In the genomic region with DNA sequence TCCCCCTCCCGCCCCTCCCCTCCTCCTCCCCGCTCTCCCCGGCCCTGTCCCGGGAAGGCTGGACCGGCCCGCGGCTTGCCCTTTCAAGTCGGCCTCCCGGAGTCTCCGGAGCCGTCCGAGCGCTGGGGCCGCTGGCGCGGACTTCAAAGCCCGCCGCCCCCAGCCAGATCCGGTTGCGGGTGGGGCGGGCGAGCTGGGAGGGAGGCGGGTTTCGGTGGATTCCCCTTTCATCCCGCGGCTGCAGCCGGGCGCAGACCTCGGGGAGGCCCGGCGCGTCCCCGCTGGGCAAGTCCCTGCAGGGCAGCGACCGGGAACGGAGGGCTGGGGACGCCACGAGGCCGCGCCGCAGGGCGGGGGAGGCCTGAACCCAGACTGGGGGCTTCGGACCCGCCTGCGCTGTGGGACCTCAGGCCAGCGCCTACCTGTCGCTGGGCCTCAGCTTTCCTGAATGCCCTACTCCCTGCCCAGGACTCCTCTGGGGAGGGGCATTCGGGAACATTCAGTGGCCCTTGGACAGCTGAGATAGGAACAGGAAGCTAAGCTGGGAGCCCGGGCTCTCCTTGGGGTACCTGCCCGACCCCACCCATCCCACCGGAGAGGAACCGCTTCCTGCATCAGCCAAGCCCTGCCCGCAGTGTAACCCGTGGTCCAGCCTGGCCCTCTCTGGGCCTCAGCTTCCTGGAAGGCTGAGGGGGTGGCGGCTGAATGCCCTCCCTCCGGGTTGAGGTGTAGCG, we compare ENCODE assay signal across 8 cellular contexts. TPM values are rescaled to one million over a fixed set of nuclear protein-coding genes. Genes with fewer than 3 reads are reported as not detected.
DNase-seq lines count a peak whose midpoint lies in the region; ATAC-seq and TF ChIP-seq lines count a peak whose summit lies in the region.

No MANE protein-coding gene starts in this region.

- peak; percentile 56 for DNase-seq in activated CD8-positive, alpha-beta T cell treated with anti-CD3 and anti-CD28 coated beads for 36 hours
- DNase-seq in foreskin fibroblast, result peak; percentile 63 to 84
- DNase-seq in omental fat pad (ENCODE audit: low spot score), result no peak
- no peak for DNase-seq in NCI-H2107 treated with DMSO at 0.1 percent for 48 hours (lab: John Stamatoyannopoulos, UW; ENCODE audit: unreplicated experiment)
- DNase-seq in HUDEP-2 (lab: John Stamatoyannopoulos, UW; ENCODE audit: unreplicated experiment in 76 of 76), result no peak
- no peak for DNase-seq in stimulated activated CD4-positive, alpha-beta T cell treated with anti-CD3 and anti-CD28 coated beads, Interleukin-12 subunit alpha, Interleukin-12 subunit beta, amount 100 ng/mL, for 4 hours

- ATAC-seq in GM19463 (IDR thresholded peaks at IDR 0.05; ENCODE audit: unreplicated experiment) (peak; percentile 58), omental fat pad (ENCODE audit: low FRiP score) (peak; percentile 63), HG03378 (IDR thresholded peaks at IDR 0.05; ENCODE audit: unreplicated experiment) (no peak)
- ATAC-seq in activated CD8-positive, alpha-beta T cell treated with anti-CD3 and anti-CD28 coated beads for 36 hours, result peak; percentile 57

- H3K4me3 Mint-ChIP-seq in activated CD8-positive, alpha-beta T cell treated with anti-CD3 and anti-CD28 coated beads for 36 hours, result peak overlapping the region; percentile 9

- no peaks in the 10 kb centered on the region for H3K9me3 Mint-ChIP-seq in activated CD8-positive, alpha-beta T cell treated with anti-CD3 and anti-CD28 coated beads for 36 hours

- no peak for TF ChIP-seq CTCF in activated CD8-positive, alpha-beta T cell treated with anti-CD3 and anti-CD28 coated beads for 36 hours (IDR thresholded peaks at IDR 0.05)
- no peak for TF ChIP-seq CTCF in foreskin fibroblast (IDR thresholded peaks at IDR 0.05; ENCODE audit: low read depth, low read length)
- no peak for TF ChIP-seq CTCF in omental fat pad (IDR thresholded peaks at IDR 0.05)

- CTCF ChIA-PET in activated CD8-positive, alpha-beta T cell treated with anti-CD3 and anti-CD28 coated beads for 36 hours (lab: Charles Lee), result interaction anchor here (0.7 to 2.0 kb wide), 9 partner anchors 11 to 466 kb away, joined by 3 to 10 read pairs (median 3); partner anchors contain the start of gene C9orf50

- peaks cover 3% of the 10 kb centered on the region for H3K27me3 Mint-ChIP-seq in activated CD8-positive, alpha-beta T cell treated with anti-CD3 and anti-CD28 coated beads for 36 hours

- intact Hi-C loops in activated CD8-positive, alpha-beta T cell treated with anti-CD3 and anti-CD28 coated beads for 36 hours (cut with micrococcal nuclease), result no loop called here

- H3K27ac Mint-ChIP-seq in activated CD8-positive, alpha-beta T cell treated with anti-CD3 and anti-CD28 coated beads for 36 hours, result peak overlapping the region; percentile 67

- peaks cover 17% of the 10 kb centered on the region for H3K4me1 Mint-ChIP-seq in activated CD8-positive, alpha-beta T cell treated with anti-CD3 and anti-CD28 coated beads for 36 hours (ENCODE audit: low read depth)

- no peaks in the 10 kb centered on the region for H3K36me3 Mint-ChIP-seq in activated CD8-positive, alpha-beta T cell treated with anti-CD3 and anti-CD28 coated beads for 36 hours (ENCODE audit: low read depth)

- POLR2A ChIA-PET in activated CD8-positive, alpha-beta T cell treated with anti-CD3 and anti-CD28 coated beads for 36 hours (lab: Charles Lee), result interaction anchor here (0.7 to 1.1 kb wide), 2 partner anchors 14 to 44 kb away, joined by 3 read pairs; no protein-coding TSS in a partner anchor

- H3K4me3 ChIP-seq in foreskin fibroblast (ENCODE audit: low read depth in 1 of 2, low read length in 2 of 2), result peak overlapping the region; percentile 38 to 57

RNA-seq across cellular contexts. Expression of gene C9orf50, which starts 23.4 kb away (rescaled TPM):
- total RNA-seq in activated CD8-positive, alpha-beta T cell treated with anti-CD3 and anti-CD28 coated beads for 36 hours, result not detected
- not detected for total RNA-seq in omental fat pad

RNA-seq across cellular contexts. Expression of gene NTMT1, which starts 28.4 kb away (rescaled TPM):
- total RNA-seq in activated CD8-positive, alpha-beta T cell treated with anti-CD3 and anti-CD28 coated beads for 36 hours, result 10 to 100 TPM; 69.5 to 74.4 TPM
- total RNA-seq in omental fat pad, result 10 to 100 TPM; 15.8 to 37.9 (median 20.3) TPM

RNA-seq across cellular contexts. Expression of gene ASB6, which starts 44.4 kb away (rescaled TPM):
- total RNA-seq in activated CD8-positive, alpha-beta T cell treated with anti-CD3 and anti-CD28 coated beads for 36 hours, result 10 to 100 TPM; 16.6 TPM
- total RNA-seq in omental fat pad, result 10 to 100 TPM; 14.5 to 35.4 (median 16.3) TPM

Comparison
In these comparisons a context has a peak if more than half of its experiments do, and no peak if none do; other contexts are left out.
1. DNase-seq: peak in activated CD8-positive, alpha-beta T cell treated with anti-CD3 and anti-CD28 coated beads for 36 hours (single experiment) and foreskin fibroblast (2 of 2); none in omental fat pad (single experiment), NCI-H2107 treated with DMSO at 0.1 percent for 48 hours (single experiment), HUDEP-2 (0 of 76) and stimulated activated CD4-positive, alpha-beta T cell treated with anti-CD3 and anti-CD28 coated beads, Interleukin-12 subunit alpha, Interleukin-12 subunit beta, amount 100 ng/mL, for 4 hours (single experiment).